Comparison of ENCODE assay signal across 9 cellular contexts in the genomic region with DNA sequence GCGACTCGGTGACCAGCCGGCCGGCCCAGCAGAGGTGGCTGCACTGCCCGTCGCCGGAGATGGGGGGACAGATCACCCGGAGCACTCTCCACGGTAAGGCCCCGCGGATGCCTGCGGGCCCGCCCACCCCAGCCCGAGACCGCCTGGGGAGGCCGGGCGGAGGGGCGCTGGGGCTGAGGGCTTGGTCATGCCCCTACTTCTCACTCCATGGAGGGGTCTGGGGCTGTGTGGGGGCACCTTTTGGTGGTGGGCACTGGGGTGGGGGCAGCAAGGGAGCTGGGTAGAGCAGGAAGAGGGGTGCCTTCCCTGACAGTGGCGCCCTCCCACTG.
DNase-seq lines count a peak whose midpoint lies in the region; ATAC-seq and TF ChIP-seq lines count a peak whose summit lies in the region.
"Had no signal": no experiment of that assay in that cellular context is flagged by ENCODE, and none has a peak within 500 bp of the region (broad histone marks: within the 10 kb centered on the region; RNA-seq: fewer than 3 reads in every experiment).

No MANE protein-coding gene starts in this region.

- H3K27ac Mint-ChIP-seq in activated CD8-positive, alpha-beta T cell treated with anti-CD3 and anti-CD28 coated beads for 36 hours, result no peak overlapping the region
- no peak overlapping the region for H3K27ac Mint-ChIP-seq in activated CD8-positive, alpha-beta T cell treated with anti-CD3 and anti-CD28 coated beads, Interleukin-2, amount 10 ng/mL, durations not matched to agents 7 days and 5 days
- H3K27ac Mint-ChIP-seq in memory B cell, result no peak overlapping the region

- H3K4me3 ChIP-seq in body of pancreas (no peak overlapping the region), thoracic aorta (peak overlapping the region; percentile 65)

- H3K4me1 Mint-ChIP-seq in activated CD8-positive, alpha-beta T cell treated with anti-CD3 and anti-CD28 coated beads for 36 hours (ENCODE audit: low read depth), result peaks cover 18% of the 10 kb centered on the region
- peaks cover 24% of the 10 kb centered on the region for H3K4me1 Mint-ChIP-seq in activated CD8-positive, alpha-beta T cell treated with anti-CD3 and anti-CD28 coated beads, Interleukin-2, amount 10 ng/mL, durations not matched to agents 7 days and 5 days (ENCODE audit: low read depth)
- H3K4me1 Mint-ChIP-seq in memory B cell, result peaks cover 7% of the 10 kb centered on the region

- no peaks in the 10 kb centered on the region for H3K36me3 Mint-ChIP-seq in activated CD8-positive, alpha-beta T cell treated with anti-CD3 and anti-CD28 coated beads for 36 hours (ENCODE audit: low read depth)
- no peaks in the 10 kb centered on the region for H3K36me3 Mint-ChIP-seq in activated CD8-positive, alpha-beta T cell treated with anti-CD3 and anti-CD28 coated beads, Interleukin-2, amount 10 ng/mL, durations not matched to agents 7 days and 5 days (ENCODE audit: low read depth)
- no peaks in the 10 kb centered on the region for H3K36me3 Mint-ChIP-seq in memory B cell

- no peak for ATAC-seq in activated CD8-positive, alpha-beta T cell treated with anti-CD3 and anti-CD28 coated beads for 36 hours
- ATAC-seq in activated CD8-positive, alpha-beta T cell treated with anti-CD3 and anti-CD28 coated beads, Interleukin-2, amount 10 ng/mL, durations not matched to agents 7 days and 5 days, result no peak
- ATAC-seq in body of pancreas (no peak), memory B cell (ENCODE audit: low read depth) (peak; percentile 12), thoracic aorta (ENCODE audit: insufficient number of reproducible peaks, low FRiP score, low read depth) (no peak), GM21515 (IDR thresholded peaks at IDR 0.05; ENCODE audit: unreplicated experiment) (no peak)

- H3K27me3 ChIP-seq in body of pancreas, result no peaks in the 10 kb centered on the region
- no peaks in the 10 kb centered on the region for H3K27me3 ChIP-seq in thoracic aorta (replicated peaks; ENCODE audit: insufficient read depth)

- POLR2A ChIA-PET in activated CD8-positive, alpha-beta T cell treated with anti-CD3 and anti-CD28 coated beads for 36 hours (lab: Charles Lee), result no interaction called here
- POLR2A ChIA-PET in activated CD8-positive, alpha-beta T cell treated with anti-CD3 and anti-CD28 coated beads, Interleukin-2, amount 10 ng/mL, durations not matched to agents 7 days and 5 days (lab: Charles Lee), result no interaction called here

- peak in 1 of 3 donors; percentile 12 for TF ChIP-seq POLR2A in body of pancreas (IDR thresholded peaks at IDR 0.05)

- WGBS in body of pancreas, 2 donors, result 36 to 46% methylated on average over 1 to 2 of the region's 19 CpGs

- H3K36me3 ChIP-seq in body of pancreas (replicated peaks in 1 of 2; ENCODE audit: insufficient read depth in 1 of 2, low read depth in 2 of 2), result no peaks in the 10 kb centered on the region
- H3K36me3 ChIP-seq in thoracic aorta, result no peaks in the 10 kb centered on the region

- H3K4me1 ChIP-seq in body of pancreas, result peaks cover 31% of the 10 kb centered on the region
- peaks cover 5 to 13% of the 10 kb centered on the region in 2 donors for H3K4me1 ChIP-seq in thoracic aorta (ENCODE audit: control insufficient read depth in 1 of 2, low read depth in 2 of 2)

- peaks cover 35% of the 10 kb centered on the region for H3K27me3 Mint-ChIP-seq in activated CD8-positive, alpha-beta T cell treated with anti-CD3 and anti-CD28 coated beads for 36 hours
- peaks cover 38% of the 10 kb centered on the region for H3K27me3 Mint-ChIP-seq in activated CD8-positive, alpha-beta T cell treated with anti-CD3 and anti-CD28 coated beads, Interleukin-2, amount 10 ng/mL, durations not matched to agents 7 days and 5 days (ENCODE audit: low read depth)
- peaks cover 26% of the 10 kb centered on the region for H3K27me3 Mint-ChIP-seq in memory B cell

- TF ChIP-seq CTCF in activated CD8-positive, alpha-beta T cell treated with anti-CD3 and anti-CD28 coated beads for 36 hours (IDR thresholded peaks at IDR 0.05), result no peak
- TF ChIP-seq CTCF in body of pancreas (IDR thresholded peaks at IDR 0.05), result no peak
- TF ChIP-seq CTCF in thoracic aorta (IDR thresholded peaks at IDR 0.05), result no peak

- intact Hi-C loops in activated CD8-positive, alpha-beta T cell treated with anti-CD3 and anti-CD28 coated beads for 36 hours (cut with micrococcal nuclease), result no loop called here
- intact Hi-C loops in body of pancreas (cut with DNase I), result no loop called here

- peak overlapping the region; percentile 40 for H3K4me3 Mint-ChIP-seq in activated CD8-positive, alpha-beta T cell treated with anti-CD3 and anti-CD28 coated beads for 36 hours
- no peak overlapping the region for H3K4me3 Mint-ChIP-seq in activated CD8-positive, alpha-beta T cell treated with anti-CD3 and anti-CD28 coated beads, Interleukin-2, amount 10 ng/mL, durations not matched to agents 7 days and 5 days
- no peak overlapping the region for H3K4me3 Mint-ChIP-seq in memory B cell

- H3K9me3 ChIP-seq in body of pancreas (no peaks in the 10 kb centered on the region), thoracic aorta (no peaks in the 10 kb centered on the region)

- H3K9me3 Mint-ChIP-seq in activated CD8-positive, alpha-beta T cell treated with anti-CD3 and anti-CD28 coated beads for 36 hours, result no peaks in the 10 kb centered on the region
- H3K9me3 Mint-ChIP-seq in activated CD8-positive, alpha-beta T cell treated with anti-CD3 and anti-CD28 coated beads, Interleukin-2, amount 10 ng/mL, durations not matched to agents 7 days and 5 days (ENCODE audit: insufficient read depth), result no peaks in the 10 kb centered on the region
- no peaks in the 10 kb centered on the region for H3K9me3 Mint-ChIP-seq in memory B cell

- CTCF ChIA-PET in activated CD8-positive, alpha-beta T cell treated with anti-CD3 and anti-CD28 coated beads for 36 hours (lab: Charles Lee), result interaction anchor here (0.8 to 1.9 kb wide), 3 partner anchors 9 to 131 kb away, joined by 3 to 11 read pairs (median 3); no protein-coding TSS in a partner anchor
- CTCF ChIA-PET in activated CD8-positive, alpha-beta T cell treated with anti-CD3 and anti-CD28 coated beads, Interleukin-2, amount 10 ng/mL, durations not matched to agents 7 days and 5 days (lab: Charles Lee), result interaction anchor here (1.0 kb wide), 1 partner anchor 9 kb away, joined by 3 read pairs; no protein-coding TSS in a partner anchor

- peak overlapping the region in 3 of 4 donors; percentile 27 to 57 (median 36) for H3K27ac ChIP-seq in body of pancreas
- H3K27ac ChIP-seq in thoracic aorta, result no peak overlapping the region

- no peak for DNase-seq in activated CD8-positive, alpha-beta T cell treated with anti-CD3 and anti-CD28 coated beads for 36 hours
- DNase-seq in activated CD8-positive, alpha-beta T cell treated with anti-CD3 and anti-CD28 coated beads, Interleukin-2, amount 10 ng/mL, durations not matched to agents 7 days and 5 days, result no peak
- DNase-seq in body of pancreas (no peak), memory B cell (ENCODE audit: low spot score in 2 of 2) (no peak), thoracic aorta (ENCODE audit: low spot score) (no peak), NCI-H1930 (lab: John Stamatoyannopoulos, UW) (no peak), NCI-H446 (lab: John Stamatoyannopoulos, UW) (no peak)
- DNase-seq: NCI-H524 treated with DMSO at 0.1 percent for 48 hours had no signal

Comparison
In these comparisons a context has a peak if more than half of its experiments do, and no peak if none do; other contexts are left out.
1. H3K27ac ChIP-seq: peak in body of pancreas (3 of 4); none in thoracic aorta (0 of 2).